7 cellular contexts compared by ENCODE assay signal in genomic region chr20:55239269-55239668, GRCh38.
"Had no signal": no experiment of that assay in that cellular context is flagged by ENCODE, and none has a peak within 500 bp of the region (broad histone marks: within the 10 kb centered on the region; RNA-seq: fewer than 3 reads in every experiment).

No MANE protein-coding gene starts in this region.

- H2AFZ ChIP-seq: GM23338 had no signal

- H3K4me3 ChIP-seq: GM23338, K562 had no signal

- DNase-seq: H9, HCEC 1CT, IMR-90 had no signal

- FAIRE-seq: H1, H54, K562 had no signal

- ATAC-seq: GM23338, K562 had no signal

- H3K4me2 ChIP-seq: GM23338 had no signal
